Comparison of ENCODE assay signal across 15 cellular contexts in genomic region chr7:5212633-5213285, GRCh38.
"Had no signal": no experiment of that assay in that cellular context is flagged by ENCODE, and none has a peak within 500 bp of the region (broad histone marks: within the 10 kb centered on the region; RNA-seq: fewer than 3 reads in every experiment).

No MANE protein-coding gene starts in this region.

- ATAC-seq: activated CD4-positive, CD25-positive, alpha-beta regulatory T cell treated with anti-CD3 and anti-CD28 coated beads, Interleukin-2, amount 50 U/mL, for 24 hours; effector memory CD8-positive, alpha-beta T cell; naive thymus-derived CD8-positive, alpha-beta T cell; stimulated activated naive CD8-positive, alpha-beta T cell treated with anti-CD3 and anti-CD28 coated beads, Interleukin-15, amount 100 ng/mL, for 72 hours had no signal

- H3K4me3 Mint-ChIP-seq: activated naive CD8-positive, alpha-beta T cell; effector memory CD8-positive, alpha-beta T cell; immature natural killer cell; naive thymus-derived CD8-positive, alpha-beta T cell; stimulated activated naive CD8-positive, alpha-beta T cell treated with anti-CD3 and anti-CD28 coated beads, Interleukin-15, amount 100 ng/mL, for 72 hours had no signal

- H3K27ac Mint-ChIP-seq: activated naive CD8-positive, alpha-beta T cell; effector memory CD8-positive, alpha-beta T cell had no signal

- DNase-seq: activated CD4-positive, alpha-beta T cell treated with anti-CD3 and anti-CD28 coated beads, Interleukin-2, amount 50 U/mL, for 1 hour; activated CD8-positive, alpha-beta memory T cell treated with anti-CD3 and anti-CD28 coated beads, Interleukin-2, amount 50 U/mL, for 4 hours; effector memory CD8-positive, alpha-beta T cell; immature natural killer cell; mesendoderm; naive thymus-derived CD8-positive, alpha-beta T cell; nucleus accumbens; retina; stimulated activated CD4-positive, alpha-beta T cell treated with anti-CD3 and anti-CD28 coated beads, Interleukin-15, amount 100 ng/mL, for 24 hours; stimulated activated CD4-positive, alpha-beta T cell treated with anti-CD3 and anti-CD28 coated beads, Interleukin-2, amount 100 ng/mL, for 48 hours; stimulated activated naive CD8-positive, alpha-beta T cell treated with anti-CD3 and anti-CD28 coated beads, Interleukin-15, amount 100 ng/mL, for 72 hours; T1000; trophoblast cell had no signal

- H3K27me3 Mint-ChIP-seq: activated naive CD8-positive, alpha-beta T cell; effector memory CD8-positive, alpha-beta T cell; naive thymus-derived CD8-positive, alpha-beta T cell; stimulated activated naive CD8-positive, alpha-beta T cell treated with anti-CD3 and anti-CD28 coated beads, Interleukin-15, amount 100 ng/mL, for 72 hours had no signal

- H3K9me3 Mint-ChIP-seq: effector memory CD8-positive, alpha-beta T cell; immature natural killer cell; naive thymus-derived CD8-positive, alpha-beta T cell; stimulated activated naive CD8-positive, alpha-beta T cell treated with anti-CD3 and anti-CD28 coated beads, Interleukin-15, amount 100 ng/mL, for 72 hours had no signal
